In the genomic region with DNA sequence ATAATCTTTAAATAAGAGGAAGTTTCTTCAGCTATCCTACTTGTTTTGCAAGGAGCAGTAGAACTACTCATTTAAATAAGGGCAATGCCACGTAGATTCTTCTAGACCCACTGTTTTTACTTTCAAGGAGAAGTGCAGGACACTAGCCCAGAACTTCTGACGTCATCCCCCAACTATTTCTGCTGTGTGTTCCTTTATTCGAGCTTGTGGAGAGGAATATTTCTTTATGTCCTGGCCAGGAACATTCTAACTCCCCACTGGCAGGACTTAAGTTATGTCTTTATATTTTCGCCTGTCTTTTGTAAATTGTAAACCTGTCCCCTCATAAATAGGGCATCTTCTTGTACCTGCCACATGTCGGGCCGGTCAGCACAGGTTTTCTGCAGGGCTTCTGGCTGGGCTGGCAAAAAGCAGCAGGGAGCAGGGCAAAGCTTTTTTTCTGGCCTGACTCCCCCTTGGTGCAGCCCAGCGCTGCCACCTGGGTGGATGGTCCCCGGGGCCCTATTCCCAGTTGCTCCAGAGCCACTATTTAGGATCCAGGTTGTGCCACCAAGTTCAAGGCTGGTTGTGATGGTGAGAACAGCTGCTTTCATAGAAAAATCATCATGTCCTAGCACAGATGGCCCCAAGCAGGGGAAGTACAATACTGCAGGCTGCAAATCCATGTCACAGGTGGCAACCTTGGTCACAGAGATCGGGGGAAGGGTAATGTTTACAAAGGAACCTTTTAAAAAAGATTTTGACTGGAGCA, we compare ENCODE assay signal across 8 cellular contexts. TPM values are rescaled to one million over a fixed set of nuclear protein-coding genes. Genes with fewer than 3 reads are reported as not detected.
DNase-seq lines count a peak whose midpoint lies in the region; ATAC-seq, FAIRE-seq and TF ChIP-seq lines count a peak whose summit lies in the region.

No MANE protein-coding gene starts in this region.

- DNase-seq in Caco-2 (peak in 1 of 2 experiments; percentile 51), H54 (ENCODE audit: insufficient read length, low spot score) (peak; percentile 42), NCI-H524 treated with DMSO at 0.1 percent for 48 hours (lab: John Stamatoyannopoulos, UW) (peak; percentile 87), glutamatergic neuron (peak; percentile 43), omental fat pad (ENCODE audit: low spot score) (no peak), NCI-H774 (lab: John Stamatoyannopoulos, UW) (no peak), SKM-1 (lab: John Stamatoyannopoulos, UW; ENCODE audit: unreplicated experiment) (no peak)
- DNase-seq in activated naive CD4-positive, alpha-beta T cell treated with anti-CD3 and anti-CD28 coated beads, Interleukin-2, amount 50 U/mL, for 72 hours (ENCODE audit: low spot score in 2 of 2): no peak

- no TSS peak for BruUV-seq in Caco-2 (replicated peaks; lab: Mats Ljungman, UMichigan)

- no peaks in the 10 kb centered on the region for H3K27me3 ChIP-seq in Caco-2 (replicated peaks; ENCODE audit: control insufficient read depth, insufficient read depth, low read length)

- H3K4me1 ChIP-seq in Caco-2: peaks cover 50% of the 10 kb centered on the region

- peak overlapping the region; percentile 51 for H3K4me3 ChIP-seq in Caco-2 (ENCODE audit: low read depth, low read length)

- H3K9me3 ChIP-seq in Caco-2: no peaks in the 10 kb centered on the region

- no peaks in the 10 kb centered on the region for H3K36me3 ChIP-seq in Caco-2 (ENCODE audit: control insufficient read depth, insufficient read depth, low read length)

- ATAC-seq in activated naive CD4-positive, alpha-beta T cell treated with anti-CD3 and anti-CD28 coated beads, Interleukin-2, amount 50 U/mL, for 72 hours: no peak
- peak; percentile 62 for ATAC-seq in omental fat pad (ENCODE audit: low FRiP score)

- TF ChIP-seq CTCF in Caco-2 (IDR thresholded peaks at IDR 0.05; ENCODE audit: insufficient read depth in 1 of 2, low read depth in 1 of 2, low read length in 1 of 2, severe bottlenecking in 1 of 2, unreplicated experiment in 1 of 2) (peak in 1 of 2 experiments; percentile 22), glutamatergic neuron (IDR thresholded peaks at IDR 0.05; ENCODE audit: partially characterized antibody, unreplicated experiment) (no peak), omental fat pad (IDR thresholded peaks at IDR 0.05) (no peak)

- no peaks in the 10 kb centered on the region for H3K27me3 Mint-ChIP-seq in Caco-2 (ENCODE audit: insufficient read depth, unreplicated experiment)
- H3K27me3 Mint-ChIP-seq in glutamatergic neuron (ENCODE audit: unreplicated experiment): peaks cover 6% of the 10 kb centered on the region

- POLR2A ChIA-PET in Caco-2 (lab: Charles Lee): interaction anchor here (0.6 to 1.1 kb wide), 3 partner anchors 13 to 1409 kb away, joined by 3 to 5 read pairs (median 4); no protein-coding TSS in a partner anchor

- H3K9me3 Mint-ChIP-seq in Caco-2 (ENCODE audit: unreplicated experiment) (no peaks in the 10 kb centered on the region), glutamatergic neuron (ENCODE audit: unreplicated experiment) (peaks cover 7% of the 10 kb centered on the region)
- H3K9me3 Mint-ChIP-seq in activated naive CD4-positive, alpha-beta T cell treated with anti-CD3 and anti-CD28 coated beads, Interleukin-2, amount 50 U/mL, for 72 hours: no peaks in the 10 kb centered on the region

- CTCF ChIA-PET in Caco-2 (lab: Charles Lee): interaction anchor here (0.7 to 3.8 kb wide), 4 partner anchors 43 to 142 kb away, joined by 3 to 38 read pairs (median 4); no protein-coding TSS in a partner anchor

- intact Hi-C loops in Caco-2 (cut with micrococcal nuclease; ENCODE audit: unreplicated experiment): loop anchor here (2.0 kb wide), 3 partner anchors 51 to 135 kb away; no protein-coding TSS in a partner anchor

- H3K4me1 Mint-ChIP-seq in Caco-2 (ENCODE audit: low read depth, unreplicated experiment) (peaks cover 37% of the 10 kb centered on the region), glutamatergic neuron (ENCODE audit: low read depth, unreplicated experiment) (peaks cover 51% of the 10 kb centered on the region)

- TF ChIP-seq POLR2A in H54 (IDR thresholded peaks at IDR 0.05; ENCODE audit: low read depth, low read length): no peak

- FAIRE-seq in H54 (lab: Jason Lieb, UNC): peak; percentile 98

- H3K4me3 Mint-ChIP-seq in Caco-2 (ENCODE audit: unreplicated experiment) (peak overlapping the region; percentile 95), glutamatergic neuron (ENCODE audit: unreplicated experiment) (peak overlapping the region; percentile 87)

- H3K36me3 Mint-ChIP-seq in Caco-2 (ENCODE audit: insufficient read depth, unreplicated experiment) (peaks cover 26% of the 10 kb centered on the region), glutamatergic neuron (ENCODE audit: unreplicated experiment) (no peaks in the 10 kb centered on the region)
- H3K36me3 Mint-ChIP-seq in activated naive CD4-positive, alpha-beta T cell treated with anti-CD3 and anti-CD28 coated beads, Interleukin-2, amount 50 U/mL, for 72 hours: peaks cover 0 to 11% of the 10 kb centered on the region in 2 donors

- H3K27ac Mint-ChIP-seq in Caco-2 (ENCODE audit: unreplicated experiment) (peak overlapping the region; percentile 71), glutamatergic neuron (ENCODE audit: unreplicated experiment) (peak overlapping the region; percentile 94)
- H3K27ac Mint-ChIP-seq in activated naive CD4-positive, alpha-beta T cell treated with anti-CD3 and anti-CD28 coated beads, Interleukin-2, amount 50 U/mL, for 72 hours: peak overlapping the region; percentile 91 to 93

RNA-seq across cellular contexts. Expression of a gene that starts 1.8 kb away (rescaled TPM):
- total RNA-seq in Caco-2 (2022): 41.6 TPM in 2 replicates
- total RNA-seq in activated naive CD4-positive, alpha-beta T cell treated with anti-CD3 and anti-CD28 coated beads, Interleukin-2, amount 50 U/mL, for 72 hours: 10 to 100 TPM; 15.2 to 22.7 TPM
- total RNA-seq in glutamatergic neuron (ENCODE audit: unreplicated experiment): 12.4 TPM
- 100 to 1,000 TPM; 105 to 132 (median 123) TPM for total RNA-seq in omental fat pad

Comparison
In these comparisons a context has a peak if more than half of its experiments do, and no peak if none do; other contexts are left out.
1. DNase-seq: peak in H54 (single experiment), NCI-H524 treated with DMSO at 0.1 percent for 48 hours (single experiment) and glutamatergic neuron (single experiment); none in activated naive CD4-positive, alpha-beta T cell treated with anti-CD3 and anti-CD28 coated beads, Interleukin-2, amount 50 U/mL, for 72 hours (0 of 2), omental fat pad (single experiment), NCI-H774 (single experiment) and SKM-1 (single experiment).
2. Peak in every context shown above with its lines, with median percentiles within 50 percentile points of each other: H3K27ac Mint-ChIP-seq.